In the genomic region with DNA sequence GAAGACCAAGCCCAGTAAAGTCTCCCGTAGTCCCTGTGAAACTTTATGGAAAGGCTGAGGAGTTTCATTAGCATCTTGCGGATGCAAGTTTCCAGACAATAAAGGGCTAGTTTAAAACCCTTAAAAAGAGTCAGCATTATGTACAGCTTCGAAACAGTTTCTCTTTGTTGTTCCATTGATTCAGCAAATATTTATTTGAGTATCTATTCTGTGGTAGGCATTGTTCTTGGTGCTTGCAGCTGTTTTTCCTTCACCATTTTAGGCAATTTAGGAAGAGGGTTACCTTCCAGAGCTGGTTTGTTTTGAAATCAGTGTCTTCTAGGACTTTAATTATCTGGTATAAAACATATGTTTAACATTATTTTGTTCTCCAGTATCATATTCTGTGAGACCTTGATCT, we compare ENCODE assay signal across 10 cellular contexts. TPM values are rescaled to one million over a fixed set of nuclear protein-coding genes. Genes with fewer than 3 reads are reported as not detected.
A peak's percentile ranks its signal among the peaks of the same experiment; 100 is the strongest.
DNase-seq lines count a peak whose midpoint lies in the region; ATAC-seq, FAIRE-seq and TF ChIP-seq lines count a peak whose summit lies in the region.
"Had no signal": no experiment of that assay in that cellular context is flagged by ENCODE, and none has a peak within 500 bp of the region (broad histone marks: within the 10 kb centered on the region; RNA-seq: fewer than 3 reads in every experiment).

No MANE protein-coding gene starts in this region.

- H3K79me1 ChIP-seq in mesendoderm (ENCODE audit: low read length), result peaks cover 12% of the 10 kb centered on the region

- H2AK5ac ChIP-seq in mesendoderm (ENCODE audit: low read length), result no peak overlapping the region

- H3K27ac Mint-ChIP-seq in HFFc6 (peak overlapping the region; percentile 82; the same call in 1 of the 2 replicates), astrocyte (ENCODE audit: unreplicated experiment) (no peak overlapping the region)

- peak overlapping the region; percentile 94 for H3K9ac ChIP-seq in astrocyte (ENCODE audit: low read length)
- H3K9ac ChIP-seq in mesendoderm (ENCODE audit: low read length), result peak overlapping the region; percentile 98

- H3K27me3 Mint-ChIP-seq in HFFc6 (ENCODE audit: insufficient read depth) (no peaks in the 10 kb centered on the region), astrocyte (ENCODE audit: low read depth, unreplicated experiment) (no peaks in the 10 kb centered on the region)

- FAIRE-seq in astrocyte (lab: Jason Lieb, UNC), result no peak

- H3K79me2 ChIP-seq in astrocyte (ENCODE audit: insufficient read depth, low read length), result peaks cover 84% of the 10 kb centered on the region
- H3K79me2 ChIP-seq in mesendoderm (ENCODE audit: control insufficient read depth, insufficient read depth, low read length), result peaks cover 57% of the 10 kb centered on the region

- POLR2A ChIA-PET in AG04450 (lab: Yijun Ruan, JAX), result no interaction called here

- no peak overlapping the region for H2BK120ac ChIP-seq in mesendoderm (ENCODE audit: low read depth, low read length)

- no peak for TF ChIP-seq POLR2A in esophagus muscularis mucosa (IDR thresholded peaks at IDR 0.05; ENCODE audit: low read depth)

- no peak for TF ChIP-seq EP300 in esophagus muscularis mucosa (IDR thresholded peaks at IDR 0.05)

- H3K4me2 ChIP-seq in astrocyte (ENCODE audit: low read length) (peak overlapping the region; percentile 94), mesendoderm (ENCODE audit: low read length) (peak overlapping the region; percentile 49)

- H3K18ac ChIP-seq in mesendoderm (ENCODE audit: low read length), result no peak overlapping the region

- H3K23ac ChIP-seq in mesendoderm (ENCODE audit: low read length), result no peak overlapping the region

- H3K4me1 Mint-ChIP-seq in HFFc6 (ENCODE audit: low read depth), result peaks cover 29% of the 10 kb centered on the region
- H3K4me1 Mint-ChIP-seq in astrocyte (ENCODE audit: low read depth, unreplicated experiment), result peaks cover 23% of the 10 kb centered on the region

- CTCF ChIA-PET in AG04450 (lab: Charles Lee), result no interaction called here

- H3K27me3 ChIP-seq in AG04450 (ENCODE audit: control insufficient read depth, insufficient read depth, low read length) (no peaks in the 10 kb centered on the region), astrocyte (ENCODE audit: insufficient read depth, low read length) (no peaks in the 10 kb centered on the region), mesendoderm (ENCODE audit: insufficient read depth, low read length, poor library complexity) (no peaks in the 10 kb centered on the region), esophagus muscularis mucosa (no peaks in the 10 kb centered on the region)

- TF ChIP-seq CTCF in AG04450 (IDR thresholded peaks at IDR 0.05; ENCODE audit: low read depth, low read length), result no peak
- no peak for TF ChIP-seq CTCF in HFFc6 (IDR thresholded peaks at IDR 0.05)
- no peak for TF ChIP-seq CTCF in astrocyte (IDR thresholded peaks at IDR 0.05; ENCODE audit: insufficient read depth, low read depth, low read length)
- TF ChIP-seq CTCF in esophagus muscularis mucosa (IDR thresholded peaks at IDR 0.05), result no peak

- peaks cover 45% of the 10 kb centered on the region for H4K20me1 ChIP-seq in astrocyte (ENCODE audit: insufficient read depth, low read length)

- intact Hi-C loops in esophagus muscularis mucosa (cut with DNase I), result loop anchor here (5.0 kb wide), 2 partner anchors 92 to 252 kb away; a partner anchor contains a TSS

- H3K36me3 ChIP-seq in astrocyte (ENCODE audit: insufficient read depth, low read length) (peaks cover 22% of the 10 kb centered on the region), mesendoderm (ENCODE audit: control insufficient read depth, insufficient read depth, low read length) (no peaks in the 10 kb centered on the region), esophagus muscularis mucosa (peaks cover 15 to 50% (median 38%) of the 10 kb centered on the region in 4 donors)

- H3K36me3 Mint-ChIP-seq in HFFc6 (ENCODE audit: low read depth), result peaks cover 17% of the 10 kb centered on the region
- H3K36me3 Mint-ChIP-seq in astrocyte (ENCODE audit: low read depth, unreplicated experiment), result peaks cover 3% of the 10 kb centered on the region

- H4K5ac ChIP-seq in mesendoderm (ENCODE audit: low read length), result no peak overlapping the region

- peak overlapping the region; percentile 64 for H3K56ac ChIP-seq in mesendoderm (ENCODE audit: low read length)

- H3K4me1 ChIP-seq in astrocyte (ENCODE audit: insufficient read depth, low read length) (peaks cover 14% of the 10 kb centered on the region), mesendoderm (ENCODE audit: control insufficient read depth, low read depth, low read length) (peaks cover 2% of the 10 kb centered on the region), esophagus muscularis mucosa (peaks cover 29 to 49% (median 36%) of the 10 kb centered on the region in 4 donors)

- H2BK5ac ChIP-seq in mesendoderm (ENCODE audit: low read length), result no peak overlapping the region

- H3K4me3 ChIP-seq in AG04450 (ENCODE audit: low read depth, low read length) (peak overlapping the region; percentile 94), astrocyte (ENCODE audit: insufficient read depth, low read depth, low read length) (peak overlapping the region; percentile 97), mesendoderm (ENCODE audit: low read length) (peak overlapping the region; percentile 100), esophagus muscularis mucosa (peak overlapping the region in 1 of 4 donors; percentile 85)

- ATAC-seq in GM21528 (IDR thresholded peaks at IDR 0.05; ENCODE audit: low FRiP score, unreplicated experiment) (no peak), HG02571 (IDR thresholded peaks at IDR 0.05; ENCODE audit: unreplicated experiment) (no peak), GM18517 (IDR thresholded peaks at IDR 0.05; ENCODE audit: unreplicated experiment) (no peak)
- ATAC-seq: left ventricle myocardium superior had no signal

- H3K4ac ChIP-seq in mesendoderm (ENCODE audit: low read depth, low read length), result no peak overlapping the region

- H3K9me3 Mint-ChIP-seq in HFFc6, result no peaks in the 10 kb centered on the region
- H3K9me3 Mint-ChIP-seq in astrocyte (ENCODE audit: unreplicated experiment), result no peaks in the 10 kb centered on the region

- H3K27ac ChIP-seq in AG04450 (ENCODE audit: low read depth, low read length) (no peak overlapping the region), astrocyte (ENCODE audit: low read depth, low read length) (no peak overlapping the region), mesendoderm (ENCODE audit: low read depth, low read length) (no peak overlapping the region), esophagus muscularis mucosa (replicated peaks in 1 of 4) (no peak overlapping the region)

- DNase-seq in AG04450 (ENCODE audit: low read depth, low spot score) (no peak), HFFc6 (no peak), astrocyte (ENCODE audit: low read depth) (no peak), mesendoderm (no peak), esophagus muscularis mucosa (ENCODE audit: extremely low spot score) (no peak)
- DNase-seq: left ventricle myocardium superior; NK-92 treated with Interleukin-12 subunit alpha and Interleukin-12 subunit beta, amount 100 ng/mL, for 24 hours had no signal

- no CpG with 5 or more reads among the region's 3 CpGs for WGBS in mesendoderm (ENCODE audit: extremely low coverage, insufficient coverage, low lambda C conversion rate)
- 80% methylated on average over 3 of the region's 3 CpGs for WGBS in esophagus muscularis mucosa

- H2AFZ ChIP-seq in astrocyte (ENCODE audit: low read depth, low read length), result no peak overlapping the region

- H3K4me3 Mint-ChIP-seq in HFFc6 (peak overlapping the region; percentile 92), astrocyte (ENCODE audit: unreplicated experiment) (peak overlapping the region; percentile 98)

- H3K9me3 ChIP-seq in AG04450 (ENCODE audit: control insufficient read depth, insufficient read depth, low read length) (no peaks in the 10 kb centered on the region), astrocyte (ENCODE audit: insufficient read depth, low read depth, low read length) (no peaks in the 10 kb centered on the region), esophagus muscularis mucosa (no peaks in the 10 kb centered on the region)

- H4K8ac ChIP-seq in mesendoderm (ENCODE audit: low read depth, low read length), result no peak overlapping the region

- no peak overlapping the region for H2BK15ac ChIP-seq in mesendoderm (replicated peaks; ENCODE audit: low read depth)

RNA-seq across cellular contexts. Expression of a gene that starts 1.5 kb away (rescaled TPM):
- 244 and 308 TPM in 2 replicates for polyA plus RNA-seq in AG04450 (2011; rRNA removed)
- 32.9 and 34.3 TPM in 2 replicates for polyA minus RNA-seq in AG04450 (2011; rRNA and poly(A)+ RNA removed)
- total RNA-seq in HFFc6 (2021; fragmentation: NEBNext Ultra II Directional; extraction: Animal tissue kit (Norgen Biotek cat#: 25700)), result 100 to 1,000 TPM; 152 to 209 (median 182) TPM
- total RNA-seq in astrocyte, result 189 and 200 TPM in 2 replicates
- 1,414 TPM for polyA plus RNA-seq in mesendoderm (2013, experiment 1 of 2)
- polyA plus RNA-seq in mesendoderm (2013, experiment 2 of 2), result 1,371 TPM
- 100 to 1,000 TPM; 101 to 247 (median 166) TPM for total RNA-seq in esophagus muscularis mucosa

RNA-seq across cellular contexts. Expression of a gene that starts 1.6 kb away (rescaled TPM):
- 12.7 and 14.0 TPM in 2 replicates for polyA plus RNA-seq in AG04450 (2011; rRNA removed)
- 9.6 and 12.5 TPM in 2 replicates for polyA minus RNA-seq in AG04450 (2011; rRNA and poly(A)+ RNA removed)
- total RNA-seq in HFFc6 (2021; fragmentation: NEBNext Ultra II Directional; extraction: Animal tissue kit (Norgen Biotek cat#: 25700)), result 10 to 100 TPM; 10.1 to 13.9 (median 10.7) TPM
- 13.2 and 15.2 TPM in 2 replicates for total RNA-seq in astrocyte
- polyA plus RNA-seq in mesendoderm (2013, experiment 1 of 2), result 10.4 TPM
- 10.4 TPM for polyA plus RNA-seq in mesendoderm (2013, experiment 2 of 2)
- total RNA-seq in esophagus muscularis mucosa, result 10 to 100 TPM in 3 of 4 donors, 1 to 10 TPM in 1; 8.0 to 13.3 (median 11.8) TPM

RNA-seq across cellular contexts. Expression of a gene that starts 51.5 kb away (rescaled TPM):
- polyA plus RNA-seq in AG04450 (2011; rRNA removed), result 40.3 and 54.9 TPM in 2 replicates
- 20.9 and 23.8 TPM in 2 replicates for polyA minus RNA-seq in AG04450 (2011; rRNA and poly(A)+ RNA removed)
- total RNA-seq in HFFc6 (2021; fragmentation: NEBNext Ultra II Directional; extraction: Animal tissue kit (Norgen Biotek cat#: 25700)), result 10 to 100 TPM; 63.5 to 86.4 (median 75.9) TPM
- total RNA-seq in astrocyte (72.9 and 78.3 TPM in 2 replicates), esophagus muscularis mucosa (10 to 100 TPM; 39.9 to 57.4 (median 51.0) TPM)
- polyA plus RNA-seq in mesendoderm (2013, experiment 1 of 2), result 77.6 TPM
- 74.8 TPM for polyA plus RNA-seq in mesendoderm (2013, experiment 2 of 2)
